ENCODE assay signal across 8 cellular contexts in the genomic region with DNA sequence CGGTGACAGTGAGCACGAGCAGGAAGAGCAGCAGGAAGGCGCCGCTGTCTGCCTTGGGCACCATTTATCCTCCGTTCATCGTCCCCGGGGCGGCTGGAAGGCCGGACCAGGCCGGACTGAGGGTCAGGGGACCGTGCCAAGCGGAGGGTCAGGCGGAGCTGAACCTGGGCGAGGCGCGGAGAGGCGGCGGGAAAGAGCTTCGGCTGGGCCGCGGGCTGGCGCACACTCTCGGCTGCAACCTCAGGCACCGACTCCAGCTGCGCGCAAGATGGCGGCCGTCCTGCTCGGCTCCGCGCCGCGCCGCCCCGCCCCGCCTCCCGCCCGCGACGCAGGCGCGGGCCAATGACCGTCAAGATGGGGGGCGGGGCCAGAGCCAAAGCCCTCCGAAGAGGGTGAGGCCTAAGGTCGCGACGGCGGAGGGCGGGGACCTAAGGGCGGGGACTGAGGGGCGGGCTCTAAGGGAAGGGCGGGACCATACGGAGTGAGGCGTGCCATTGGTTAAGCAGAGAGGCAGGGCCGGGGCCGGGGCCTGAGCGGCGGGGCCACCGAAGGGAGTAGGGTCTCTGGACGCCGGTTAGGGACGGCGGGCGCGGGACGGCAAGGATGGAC. TPM values are rescaled to one million over a fixed set of nuclear protein-coding genes. Genes with fewer than 3 reads are reported as not detected.
A peak's percentile ranks its signal among the peaks of the same experiment; 100 is the strongest.
DNase-seq lines count a peak whose midpoint lies in the region; ATAC-seq and TF ChIP-seq lines count a peak whose summit lies in the region.

Gene DGCR2, minus strand, starts transcription at position 270 of the 609 bp plus-strand sequence. Its CDS starts 206 bp downstream, at position 64.

- TF ChIP-seq CTCF in Peyer's patch (IDR thresholded peaks at IDR 0.05), result no peak

- H3K9me3 ChIP-seq in KOPT-K1 (ENCODE audit: insufficient read depth, low read length, poor library complexity, severe bottlenecking) (no peaks in the 10 kb centered on the region), Peyer's patch (no peaks in the 10 kb centered on the region), muscle layer of duodenum (ENCODE audit: control insufficient read depth in 1 of 2, low read length in 2 of 2) (no peaks in the 10 kb centered on the region)

- H3K4me1 ChIP-seq in Peyer's patch (peaks cover 5 to 45% (median 29%) of the 10 kb centered on the region in 4 donors), muscle layer of duodenum (ENCODE audit: control insufficient read depth in 1 of 2, insufficient read depth in 2 of 2, low read length in 2 of 2) (peaks cover 27 to 33% of the 10 kb centered on the region in 2 donors)

- H3K27me3 ChIP-seq in Peyer's patch (no peaks in the 10 kb centered on the region), muscle layer of duodenum (ENCODE audit: low read depth, low read length) (no peaks in the 10 kb centered on the region)

- H3K36me3 ChIP-seq in KOPT-K1 (ENCODE audit: insufficient read depth, low read length) (0 out of 2 replicates have a peak, but pooled peaks cover 7% of the 10 kb centered on the region), Peyer's patch (no peaks in the 10 kb centered on the region), muscle layer of duodenum (ENCODE audit: control insufficient read depth in 1 of 2, insufficient read depth in 2 of 2, low read length in 2 of 2) (peaks cover 0 to 7% of the 10 kb centered on the region in 2 donors)

- peak; percentile 71 to 82 for TF ChIP-seq POLR2A in Peyer's patch (IDR thresholded peaks at IDR 0.05)

- H3K27ac ChIP-seq in KOPT-K1 (ENCODE audit: low read depth, low read length, poor library complexity, severe bottlenecking) (peak within 1 kb of the TSS; percentile 82), Peyer's patch (peak within 1 kb of the TSS; percentile 93 to 97 (median 96)), muscle layer of duodenum (ENCODE audit: low read length) (peak within 1 kb of the TSS; percentile 4)

- peak; percentile 76 for ATAC-seq in GM21737 (IDR thresholded peaks at IDR 0.05; ENCODE audit: unreplicated experiment)
- peak; percentile 94 for ATAC-seq in esophagus mucosa

- DNase-seq in DMS53 (lab: John Stamatoyannopoulos, UW), result peak; percentile 93
- peak; percentile 97 to 98 (median 98) for DNase-seq in Peyer's patch
- peak; percentile 97 to 98 for DNase-seq in activated T-cell treated with anti-CD3 and anti-CD28 coated beads, Interleukin-2, amount 50 U/mL, for 48 hours
- DNase-seq in stimulated activated CD8-positive, alpha-beta memory T cell treated with anti-CD3 and anti-CD28 coated beads, Interleukin-7, amount 100 ng/mL, for 24 hours (ENCODE audit: low read depth), result peak; percentile 87

- H3K4me3 ChIP-seq in Peyer's patch (peak within 1 kb of the TSS; percentile 78 to 99 (median 82)), muscle layer of duodenum (ENCODE audit: low read depth in 1 of 2, low read length in 2 of 2) (peak within 1 kb of the TSS; percentile 84 to 87)

RNA-seq across cellular contexts. Expression of gene DGCR2, which starts in this region (rescaled TPM):
- total RNA-seq in Peyer's patch, result 100 to 1,000 TPM in 1 of 4 donors, 10 to 100 TPM in 3; 49.5 to 101 (median 92.1) TPM
- 46.6 TPM for total RNA-seq in esophagus mucosa

Comparison
In these comparisons a context has a peak if more than half of its experiments do, and no peak if none do; other contexts are left out.
1. Peak in every context shown above with its lines: DNase-seq, ATAC-seq, H3K4me3 ChIP-seq and H3K27ac ChIP-seq.
2. H3K27ac ChIP-seq: peak in every context shown above with its lines; median percentile 96 in Peyer's patch; 82 in KOPT-K1; 4 in muscle layer of duodenum.